1 cellular context compared by ENCODE assay signal in the genomic region with DNA sequence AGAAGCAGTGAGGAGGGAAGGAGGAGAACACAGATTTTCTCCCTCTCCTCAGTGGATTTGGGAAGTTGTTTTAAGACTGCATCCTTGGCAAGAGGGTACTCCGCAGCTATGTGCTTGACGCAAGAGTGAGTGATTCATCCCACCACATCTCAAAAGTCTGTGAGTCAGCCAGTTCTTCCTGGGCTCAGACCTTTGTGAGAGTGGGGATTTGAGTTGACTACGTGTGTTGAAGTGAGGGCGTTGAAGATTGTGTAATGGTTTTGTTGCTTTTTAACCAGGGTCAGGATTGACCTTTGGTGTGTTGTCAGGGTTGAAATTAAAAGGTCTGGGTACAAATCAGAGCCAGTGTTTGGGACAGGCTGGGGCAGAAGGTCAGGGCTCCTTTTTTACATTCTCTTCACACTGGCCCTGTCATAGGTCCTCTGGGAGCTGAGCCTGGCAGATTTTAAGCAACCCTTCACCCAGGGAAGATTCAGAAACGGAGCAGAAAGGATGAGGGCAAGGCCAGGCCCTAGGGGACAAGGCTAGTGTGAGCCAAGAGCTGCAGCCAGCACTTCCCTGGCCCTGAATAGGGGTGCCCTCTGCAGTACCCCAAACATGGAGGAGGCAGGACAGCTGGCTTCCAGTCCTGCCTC.
A peak's percentile ranks its signal among the peaks of the same experiment; 100 is the strongest.
TF ChIP-seq lines count a peak whose summit lies in the region.

No MANE protein-coding gene starts in this region.

TF ChIP-seq in HepG2, 621 proteins besides CTCF, POLR2A, EP300 and RAD21 (continued from another document and continues in another):
- TF ChIP-seq, protein P1, sequence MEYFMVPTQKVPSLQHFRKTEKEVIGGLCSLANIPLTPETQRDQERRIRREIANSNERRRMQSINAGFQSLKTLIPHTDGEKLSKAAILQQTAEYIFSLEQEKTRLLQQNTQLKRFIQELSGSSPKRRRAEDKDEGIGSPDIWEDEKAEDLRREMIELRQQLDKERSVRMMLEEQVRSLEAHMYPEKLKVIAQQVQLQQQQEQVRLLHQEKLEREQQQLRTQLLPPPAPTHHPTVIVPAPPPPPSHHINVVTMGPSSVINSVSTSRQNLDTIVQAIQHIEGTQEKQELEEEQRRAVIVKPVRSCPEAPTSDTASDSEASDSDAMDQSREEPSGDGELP (IDR thresholded peaks at IDR 0.05; ENCODE audit: borderline replicate concordance, low read depth) = 0 out of 2 replicates have a peak, but pooled peaks have one; percentile 24
- TF ChIP-seq, protein P2, sequence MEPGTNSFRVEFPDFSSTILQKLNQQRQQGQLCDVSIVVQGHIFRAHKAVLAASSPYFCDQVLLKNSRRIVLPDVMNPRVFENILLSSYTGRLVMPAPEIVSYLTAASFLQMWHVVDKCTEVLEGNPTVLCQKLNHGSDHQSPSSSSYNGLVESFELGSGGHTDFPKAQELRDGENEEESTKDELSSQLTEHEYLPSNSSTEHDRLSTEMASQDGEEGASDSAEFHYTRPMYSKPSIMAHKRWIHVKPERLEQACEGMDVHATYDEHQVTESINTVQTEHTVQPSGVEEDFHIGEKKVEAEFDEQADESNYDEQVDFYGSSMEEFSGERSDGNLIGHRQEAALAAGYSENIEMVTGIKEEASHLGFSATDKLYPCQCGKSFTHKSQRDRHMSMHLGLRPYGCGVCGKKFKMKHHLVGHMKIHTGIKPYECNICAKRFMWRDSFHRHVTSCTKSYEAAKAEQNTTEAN (CRISPR knock-in tag; conservative IDR thresholded peaks at IDR 0.05) = 0 out of 2 replicates have a peak, but pooled peaks have one; percentile 43
- TF ChIP-seq, protein P3, sequence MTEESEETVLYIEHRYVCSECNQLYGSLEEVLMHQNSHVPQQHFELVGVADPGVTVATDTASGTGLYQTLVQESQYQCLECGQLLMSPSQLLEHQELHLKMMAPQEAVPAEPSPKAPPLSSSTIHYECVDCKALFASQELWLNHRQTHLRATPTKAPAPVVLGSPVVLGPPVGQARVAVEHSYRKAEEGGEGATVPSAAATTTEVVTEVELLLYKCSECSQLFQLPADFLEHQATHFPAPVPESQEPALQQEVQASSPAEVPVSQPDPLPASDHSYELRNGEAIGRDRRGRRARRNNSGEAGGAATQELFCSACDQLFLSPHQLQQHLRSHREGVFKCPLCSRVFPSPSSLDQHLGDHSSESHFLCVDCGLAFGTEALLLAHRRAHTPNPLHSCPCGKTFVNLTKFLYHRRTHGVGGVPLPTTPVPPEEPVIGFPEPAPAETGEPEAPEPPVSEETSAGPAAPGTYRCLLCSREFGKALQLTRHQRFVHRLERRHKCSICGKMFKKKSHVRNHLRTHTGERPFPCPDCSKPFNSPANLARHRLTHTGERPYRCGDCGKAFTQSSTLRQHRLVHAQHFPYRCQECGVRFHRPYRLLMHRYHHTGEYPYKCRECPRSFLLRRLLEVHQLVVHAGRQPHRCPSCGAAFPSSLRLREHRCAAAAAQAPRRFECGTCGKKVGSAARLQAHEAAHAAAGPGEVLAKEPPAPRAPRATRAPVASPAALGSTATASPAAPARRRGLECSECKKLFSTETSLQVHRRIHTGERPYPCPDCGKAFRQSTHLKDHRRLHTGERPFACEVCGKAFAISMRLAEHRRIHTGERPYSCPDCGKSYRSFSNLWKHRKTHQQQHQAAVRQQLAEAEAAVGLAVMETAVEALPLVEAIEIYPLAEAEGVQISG (CRISPR knock-in tag; IDR thresholded peaks at IDR 0.05) = peak; percentile 52; the same call in 1 of the 2 replicates
- 0 out of 2 replicates have a peak, but pooled peaks have one; percentile 31 for TF ChIP-seq ZNF567 (CRISPR knock-in tag; IDR thresholded peaks at IDR 0.05; ENCODE audit: borderline replicate concordance)
- TF ChIP-seq ZNF776 (CRISPR knock-in tag; IDR thresholded peaks at IDR 0.05) = no peak
- peak; percentile 91 for TF ChIP-seq ESRRA (CRISPR knock-in tag; IDR thresholded peaks at IDR 0.05; ENCODE audit: low read depth)
- no peak for TF ChIP-seq NFE2 (CRISPR knock-in tag; IDR thresholded peaks at IDR 0.05)
- no peak for TF ChIP-seq ZBTB38 (CRISPR knock-in tag; IDR thresholded peaks at IDR 0.05)
- TF ChIP-seq MEIS2 (CRISPR knock-in tag; IDR thresholded peaks at IDR 0.05) = peak; percentile 77
- peak; percentile 14; the same call in 1 of the 2 replicates for TF ChIP-seq ZNF501 (CRISPR knock-in tag; IDR thresholded peaks at IDR 0.05)
- no peak for TF ChIP-seq HIVEP1 (CRISPR knock-in tag; IDR thresholded peaks at IDR 0.05)
- TF ChIP-seq MIXL1 (CRISPR knock-in tag; IDR thresholded peaks at IDR 0.05) = peak; percentile 90
- peak; percentile 92 for TF ChIP-seq JUND (CRISPR knock-in tag; IDR thresholded peaks at IDR 0.05)
- TF ChIP-seq NR2C2 (CRISPR knock-in tag; IDR thresholded peaks at IDR 0.05; ENCODE audit: borderline replicate concordance) = peak; percentile 87; the same call in 1 of the 2 replicates
- no peak for TF ChIP-seq NCOA1 (CRISPR knock-in tag; IDR thresholded peaks at IDR 0.05)
- peak; percentile 69; the same call in 1 of the 2 replicates for TF ChIP-seq ZMYM2 (CRISPR knock-in tag; IDR thresholded peaks at IDR 0.05)
- TF ChIP-seq, protein P4, sequence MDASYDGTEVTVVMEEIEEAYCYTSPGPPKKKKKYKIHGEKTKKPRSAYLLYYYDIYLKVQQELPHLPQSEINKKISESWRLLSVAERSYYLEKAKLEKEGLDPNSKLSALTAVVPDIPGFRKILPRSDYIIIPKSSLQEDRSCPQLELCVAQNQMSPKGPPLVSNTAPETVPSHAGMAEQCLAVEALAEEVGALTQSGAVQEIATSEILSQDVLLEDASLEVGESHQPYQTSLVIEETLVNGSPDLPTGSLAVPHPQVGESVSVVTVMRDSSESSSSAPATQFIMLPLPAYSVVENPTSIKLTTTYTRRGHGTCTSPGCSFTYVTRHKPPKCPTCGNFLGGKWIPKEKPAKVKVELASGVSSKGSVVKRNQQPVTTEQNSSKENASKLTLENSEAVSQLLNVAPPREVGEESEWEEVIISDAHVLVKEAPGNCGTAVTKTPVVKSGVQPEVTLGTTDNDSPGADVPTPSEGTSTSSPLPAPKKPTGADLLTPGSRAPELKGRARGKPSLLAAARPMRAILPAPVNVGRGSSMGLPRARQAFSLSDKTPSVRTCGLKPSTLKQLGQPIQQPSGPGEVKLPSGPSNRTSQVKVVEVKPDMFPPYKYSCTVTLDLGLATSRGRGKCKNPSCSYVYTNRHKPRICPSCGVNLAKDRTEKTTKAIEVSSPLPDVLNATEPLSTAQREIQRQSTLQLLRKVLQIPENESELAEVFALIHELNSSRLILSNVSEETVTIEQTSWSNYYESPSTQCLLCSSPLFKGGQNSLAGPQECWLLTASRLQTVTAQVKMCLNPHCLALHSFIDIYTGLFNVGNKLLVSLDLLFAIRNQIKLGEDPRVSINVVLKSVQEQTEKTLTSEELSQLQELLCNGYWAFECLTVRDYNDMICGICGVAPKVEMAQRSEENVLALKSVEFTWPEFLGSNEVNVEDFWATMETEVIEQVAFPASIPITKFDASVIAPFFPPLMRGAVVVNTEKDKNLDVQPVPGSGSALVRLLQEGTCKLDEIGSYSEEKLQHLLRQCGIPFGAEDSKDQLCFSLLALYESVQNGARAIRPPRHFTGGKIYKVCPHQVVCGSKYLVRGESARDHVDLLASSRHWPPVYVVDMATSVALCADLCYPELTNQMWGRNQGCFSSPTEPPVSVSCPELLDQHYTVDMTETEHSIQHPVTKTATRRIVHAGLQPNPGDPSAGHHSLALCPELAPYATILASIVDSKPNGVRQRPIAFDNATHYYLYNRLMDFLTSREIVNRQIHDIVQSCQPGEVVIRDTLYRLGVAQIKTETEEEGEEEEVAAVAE (CRISPR knock-in tag; IDR thresholded peaks at IDR 0.05; ENCODE audit: borderline replicate concordance) = peak; percentile 83; the same call in 1 of the 2 replicates
- TF ChIP-seq ERF (CRISPR knock-in tag; IDR thresholded peaks at IDR 0.05) = peak; percentile 88; the same call in 1 of the 2 replicates
- TF ChIP-seq, protein P5, sequence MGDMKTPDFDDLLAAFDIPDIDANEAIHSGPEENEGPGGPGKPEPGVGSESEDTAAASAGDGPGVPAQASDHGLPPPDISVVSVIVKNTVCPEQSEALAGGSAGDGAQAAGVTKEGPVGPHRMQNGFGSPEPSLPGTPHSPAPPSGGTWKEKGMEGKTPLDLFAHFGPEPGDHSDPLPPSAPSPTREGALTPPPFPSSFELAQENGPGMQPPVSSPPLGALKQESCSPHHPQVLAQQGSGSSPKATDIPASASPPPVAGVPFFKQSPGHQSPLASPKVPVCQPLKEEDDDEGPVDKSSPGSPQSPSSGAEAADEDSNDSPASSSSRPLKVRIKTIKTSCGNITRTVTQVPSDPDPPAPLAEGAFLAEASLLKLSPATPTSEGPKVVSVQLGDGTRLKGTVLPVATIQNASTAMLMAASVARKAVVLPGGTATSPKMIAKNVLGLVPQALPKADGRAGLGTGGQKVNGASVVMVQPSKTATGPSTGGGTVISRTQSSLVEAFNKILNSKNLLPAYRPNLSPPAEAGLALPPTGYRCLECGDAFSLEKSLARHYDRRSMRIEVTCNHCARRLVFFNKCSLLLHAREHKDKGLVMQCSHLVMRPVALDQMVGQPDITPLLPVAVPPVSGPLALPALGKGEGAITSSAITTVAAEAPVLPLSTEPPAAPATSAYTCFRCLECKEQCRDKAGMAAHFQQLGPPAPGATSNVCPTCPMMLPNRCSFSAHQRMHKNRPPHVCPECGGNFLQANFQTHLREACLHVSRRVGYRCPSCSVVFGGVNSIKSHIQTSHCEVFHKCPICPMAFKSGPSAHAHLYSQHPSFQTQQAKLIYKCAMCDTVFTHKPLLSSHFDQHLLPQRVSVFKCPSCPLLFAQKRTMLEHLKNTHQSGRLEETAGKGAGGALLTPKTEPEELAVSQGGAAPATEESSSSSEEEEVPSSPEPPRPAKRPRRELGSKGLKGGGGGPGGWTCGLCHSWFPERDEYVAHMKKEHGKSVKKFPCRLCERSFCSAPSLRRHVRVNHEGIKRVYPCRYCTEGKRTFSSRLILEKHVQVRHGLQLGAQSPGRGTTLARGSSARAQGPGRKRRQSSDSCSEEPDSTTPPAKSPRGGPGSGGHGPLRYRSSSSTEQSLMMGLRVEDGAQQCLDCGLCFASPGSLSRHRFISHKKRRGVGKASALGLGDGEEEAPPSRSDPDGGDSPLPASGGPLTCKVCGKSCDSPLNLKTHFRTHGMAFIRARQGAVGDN (CRISPR knock-in tag; IDR thresholded peaks at IDR 0.05) = peak; percentile 64
- TF ChIP-seq, protein P6, sequence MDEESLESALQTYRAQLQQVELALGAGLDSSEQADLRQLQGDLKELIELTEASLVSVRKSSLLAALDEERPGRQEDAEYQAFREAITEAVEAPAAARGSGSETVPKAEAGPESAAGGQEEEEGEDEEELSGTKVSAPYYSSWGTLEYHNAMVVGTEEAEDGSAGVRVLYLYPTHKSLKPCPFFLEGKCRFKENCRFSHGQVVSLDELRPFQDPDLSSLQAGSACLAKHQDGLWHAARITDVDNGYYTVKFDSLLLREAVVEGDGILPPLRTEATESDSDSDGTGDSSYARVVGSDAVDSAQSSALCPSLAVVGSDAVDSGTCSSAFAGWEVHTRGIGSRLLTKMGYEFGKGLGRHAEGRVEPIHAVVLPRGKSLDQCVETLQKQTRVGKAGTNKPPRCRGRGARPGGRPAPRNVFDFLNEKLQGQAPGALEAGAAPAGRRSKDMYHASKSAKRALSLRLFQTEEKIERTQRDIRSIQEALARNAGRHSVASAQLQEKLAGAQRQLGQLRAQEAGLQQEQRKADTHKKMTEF (CRISPR knock-in tag; IDR thresholded peaks at IDR 0.05) = peak; percentile 74
- TF ChIP-seq ASH2L (IDR thresholded peaks at IDR 0.05; ENCODE audit: insufficient read length, low read depth, low read length) = peak; percentile 29
- peak; percentile 87; the same call in 1 of the 2 replicates for TF ChIP-seq ZNF746 (CRISPR knock-in tag; IDR thresholded peaks at IDR 0.05)
- peak; percentile 68; the same call in 1 of the 2 replicates for TF ChIP-seq FOSL1 (CRISPR knock-in tag; IDR thresholded peaks at IDR 0.05; ENCODE audit: borderline replicate concordance)
- TF ChIP-seq, protein P7, sequence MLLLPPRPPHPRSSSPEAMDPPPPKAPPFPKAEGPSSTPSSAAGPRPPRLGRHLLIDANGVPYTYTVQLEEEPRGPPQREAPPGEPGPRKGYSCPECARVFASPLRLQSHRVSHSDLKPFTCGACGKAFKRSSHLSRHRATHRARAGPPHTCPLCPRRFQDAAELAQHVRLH (CRISPR knock-in tag; IDR thresholded peaks at IDR 0.05; ENCODE audit: borderline replicate concordance, low read depth) = peak; percentile 84; the same call in 1 of the 2 replicates
- no peak for TF ChIP-seq HNRNPUL1 (IDR thresholded peaks at IDR 0.05; ENCODE audit: low read depth, low read length)
- TF ChIP-seq ZNF350 (CRISPR knock-in tag; IDR thresholded peaks at IDR 0.05; ENCODE audit: borderline replicate concordance, low read depth) = peak; percentile 92; the same call in 1 of the 2 replicates
- TF ChIP-seq, protein P8, sequence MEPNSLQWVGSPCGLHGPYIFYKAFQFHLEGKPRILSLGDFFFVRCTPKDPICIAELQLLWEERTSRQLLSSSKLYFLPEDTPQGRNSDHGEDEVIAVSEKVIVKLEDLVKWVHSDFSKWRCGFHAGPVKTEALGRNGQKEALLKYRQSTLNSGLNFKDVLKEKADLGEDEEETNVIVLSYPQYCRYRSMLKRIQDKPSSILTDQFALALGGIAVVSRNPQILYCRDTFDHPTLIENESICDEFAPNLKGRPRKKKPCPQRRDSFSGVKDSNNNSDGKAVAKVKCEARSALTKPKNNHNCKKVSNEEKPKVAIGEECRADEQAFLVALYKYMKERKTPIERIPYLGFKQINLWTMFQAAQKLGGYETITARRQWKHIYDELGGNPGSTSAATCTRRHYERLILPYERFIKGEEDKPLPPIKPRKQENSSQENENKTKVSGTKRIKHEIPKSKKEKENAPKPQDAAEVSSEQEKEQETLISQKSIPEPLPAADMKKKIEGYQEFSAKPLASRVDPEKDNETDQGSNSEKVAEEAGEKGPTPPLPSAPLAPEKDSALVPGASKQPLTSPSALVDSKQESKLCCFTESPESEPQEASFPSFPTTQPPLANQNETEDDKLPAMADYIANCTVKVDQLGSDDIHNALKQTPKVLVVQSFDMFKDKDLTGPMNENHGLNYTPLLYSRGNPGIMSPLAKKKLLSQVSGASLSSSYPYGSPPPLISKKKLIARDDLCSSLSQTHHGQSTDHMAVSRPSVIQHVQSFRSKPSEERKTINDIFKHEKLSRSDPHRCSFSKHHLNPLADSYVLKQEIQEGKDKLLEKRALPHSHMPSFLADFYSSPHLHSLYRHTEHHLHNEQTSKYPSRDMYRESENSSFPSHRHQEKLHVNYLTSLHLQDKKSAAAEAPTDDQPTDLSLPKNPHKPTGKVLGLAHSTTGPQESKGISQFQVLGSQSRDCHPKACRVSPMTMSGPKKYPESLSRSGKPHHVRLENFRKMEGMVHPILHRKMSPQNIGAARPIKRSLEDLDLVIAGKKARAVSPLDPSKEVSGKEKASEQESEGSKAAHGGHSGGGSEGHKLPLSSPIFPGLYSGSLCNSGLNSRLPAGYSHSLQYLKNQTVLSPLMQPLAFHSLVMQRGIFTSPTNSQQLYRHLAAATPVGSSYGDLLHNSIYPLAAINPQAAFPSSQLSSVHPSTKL (CRISPR knock-in tag; IDR thresholded peaks at IDR 0.05) = peak; percentile 95
- TF ChIP-seq U2AF2 (IDR thresholded peaks at IDR 0.05; ENCODE audit: low read depth, low read length) = no peak
- TF ChIP-seq HDAC1 (CRISPR knock-in tag; IDR thresholded peaks at IDR 0.05) = peak; percentile 95
- TF ChIP-seq, protein P9, sequence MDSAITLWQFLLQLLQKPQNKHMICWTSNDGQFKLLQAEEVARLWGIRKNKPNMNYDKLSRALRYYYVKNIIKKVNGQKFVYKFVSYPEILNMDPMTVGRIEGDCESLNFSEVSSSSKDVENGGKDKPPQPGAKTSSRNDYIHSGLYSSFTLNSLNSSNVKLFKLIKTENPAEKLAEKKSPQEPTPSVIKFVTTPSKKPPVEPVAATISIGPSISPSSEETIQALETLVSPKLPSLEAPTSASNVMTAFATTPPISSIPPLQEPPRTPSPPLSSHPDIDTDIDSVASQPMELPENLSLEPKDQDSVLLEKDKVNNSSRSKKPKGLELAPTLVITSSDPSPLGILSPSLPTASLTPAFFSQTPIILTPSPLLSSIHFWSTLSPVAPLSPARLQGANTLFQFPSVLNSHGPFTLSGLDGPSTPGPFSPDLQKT (CRISPR knock-in tag; IDR thresholded peaks at IDR 0.05; ENCODE audit: borderline replicate concordance) = no peak
